ENCODE assay signal across 19 cellular contexts in the genomic region with DNA sequence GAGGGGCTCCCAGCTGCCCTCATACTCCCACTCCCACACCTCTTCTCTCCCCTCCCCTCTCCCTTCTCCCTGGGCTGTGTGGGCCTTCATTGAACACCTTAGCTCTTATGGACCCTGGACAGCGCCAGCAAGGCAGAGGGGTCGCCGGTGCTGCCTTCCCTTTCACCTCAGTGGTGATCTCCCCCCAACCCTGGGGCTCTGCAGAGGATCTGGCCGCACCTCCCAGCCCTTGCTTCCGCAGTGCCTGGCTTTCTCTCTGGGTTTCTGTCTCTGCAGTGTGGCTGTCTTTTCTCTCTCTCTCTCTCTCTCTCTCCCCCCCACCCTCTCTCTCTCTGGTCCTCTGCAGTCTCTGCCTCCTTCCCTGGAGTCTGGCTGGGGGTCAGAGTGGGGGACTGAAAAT. TPM values are rescaled to one million over a fixed set of nuclear protein-coding genes. Genes with fewer than 3 reads are reported as not detected.
DNase-seq lines count a peak whose midpoint lies in the region; ATAC-seq, FAIRE-seq and TF ChIP-seq lines count a peak whose summit lies in the region.
"Had no signal": no experiment of that assay in that cellular context is flagged by ENCODE, and none has a peak within 500 bp of the region (broad histone marks: within the 10 kb centered on the region; RNA-seq: fewer than 3 reads in every experiment).

No MANE protein-coding gene starts in this region.

- in situ Hi-C loops in K562 (cut with MboI) = no loop called here

- FAIRE-seq in K562 (lab: Jason Lieb, UNC) = no peak
- FAIRE-seq: endothelial cell of umbilical vein, G401.6 had no signal

- H3K9me2 ChIP-seq in SK-N-SH = no peaks in the 10 kb centered on the region

- TF ChIP-seq POLR2A in K562 (conservative IDR thresholded peaks at IDR 0.05) = no peak

- BruUV-seq in K562 (replicated peaks; lab: Mats Ljungman, UMichigan) = no TSS peak

- H3F3A ChIP-seq in SK-N-SH (replicated peaks; ENCODE audit: insufficient read depth) (peaks cover 15% of the 10 kb centered on the region), smooth muscle cell (ENCODE audit: low read depth) (no peaks in the 10 kb centered on the region)

- TF ChIP-seq RAD21 in SK-N-SH (IDR thresholded peaks at IDR 0.05; ENCODE audit: low read length) = no peak
- TF ChIP-seq RAD21 in K562 (CRISPR knock-in tag; conservative IDR thresholded peaks at IDR 0.05 in 1 of 2, IDR thresholded peaks at IDR 0.05 in 1 of 2) = no peak

- peak overlapping the region; percentile 54 to 89; a peak in 3 of 4 replicates for H3K4me3 ChIP-seq in SK-N-SH (ENCODE audit: low read depth in 2 of 2, low read length in 1 of 2)
- H3K4me3 ChIP-seq in K562 = no peak overlapping the region
- peak overlapping the region; percentile 85 for H3K4me3 ChIP-seq in smooth muscle cell
- H3K4me3 ChIP-seq in right cardiac atrium (ENCODE audit: low read length) = no peak overlapping the region

- ATAC-seq in SK-N-SH treated with all-trans-retinoic acid at 6 μM for 48 hours (no peak), K562 (no peak), right cardiac atrium (no peak)
- ATAC-seq: CD8-positive, alpha-beta T cell; naive thymus-derived CD4-positive, alpha-beta T cell had no signal

- H4K20me1 ChIP-seq in SK-N-SH (ENCODE audit: insufficient read depth) (0 out of 2 replicates have a peak, but pooled peaks cover 3% of the 10 kb centered on the region), K562 (replicated peaks; ENCODE audit: control insufficient read depth, insufficient read depth, low read length) (peaks cover 13% of the 10 kb centered on the region; the same call in 1 of the 2 replicates), smooth muscle cell (ENCODE audit: low read depth) (peaks cover 3% of the 10 kb centered on the region)

- H3K27me3 ChIP-seq in SK-N-SH (ENCODE audit: insufficient read depth) = no peaks in the 10 kb centered on the region
- peaks cover 14 to 25% of the 10 kb centered on the region in 2 experiments for H3K27me3 ChIP-seq in K562 (ENCODE audit: control insufficient read depth in 2 of 2, insufficient read depth in 2 of 2, low read length in 2 of 2)
- H3K27me3 ChIP-seq in smooth muscle cell (ENCODE audit: low read depth) = no peaks in the 10 kb centered on the region
- no peaks in the 10 kb centered on the region for H3K27me3 ChIP-seq in right cardiac atrium (ENCODE audit: control insufficient read depth, insufficient read depth)

- 29% methylated on average over 5 of the region's 5 CpGs for WGBS in SK-N-SH (ENCODE audit: low lambda C conversion rate)
- WGBS in K562 (ENCODE audit: insufficient coverage, low coverage, missing lambda C conversion rate) = 11% methylated on average over 5 of the region's 5 CpGs
- WGBS in smooth muscle cell (ENCODE audit: low lambda C conversion rate) = 23% methylated on average over 5 of the region's 5 CpGs
- 5% methylated on average over 5 of the region's 5 CpGs for WGBS in right cardiac atrium

- no peak for TF ChIP-seq EP300 in SK-N-SH (IDR thresholded peaks at IDR 0.05; ENCODE audit: borderline replicate concordance in 1 of 2, low read depth in 1 of 2, low read length in 1 of 2)
- TF ChIP-seq EP300 in K562 (IDR thresholded peaks at IDR 0.05; ENCODE audit: low read length) = no peak

- DNase-seq in SK-N-SH = peak; percentile 65
- no peak for DNase-seq in K562 (ENCODE audit: extremely low read depth in 1 of 4, low spot score in 3 of 4)
- DNase-seq in iPS-NIHi11 (ENCODE audit: low spot score) = peak; percentile 46
- DNase-seq in smooth muscle cell (lab: John Stamatoyannopoulos, UW; ENCODE audit: unreplicated experiment) = no peak
- DNase-seq in right cardiac atrium = no peak
- no peak for DNase-seq in NCI-H774 (lab: John Stamatoyannopoulos, UW)
- DNase-seq in DMS 273 (lab: John Stamatoyannopoulos, UW; ENCODE audit: unreplicated experiment) = no peak
- DNase-seq: CD8-positive, alpha-beta T cell; Kasumi-1; left ventricle myocardium inferior; naive thymus-derived CD4-positive, alpha-beta T cell; NCI-H1694 treated with DMSO at 0.1 percent for 48 hours; NCI-H524 treated with DMSO at 0.1 percent for 48 hours; SHP77 treated with DMSO at 0.1 percent for 48 hours; spleen had no signal

- POLR2A ChIA-PET in SK-N-SH (lab: Yijun Ruan, JAX) = interaction anchor here (1.0 kb wide), 1 partner anchor 98 kb away, joined by 3 read pairs; a partner anchor contains a TSS
- POLR2A ChIA-PET in K562 (lab: Yijun Ruan, JAX) = interaction anchor here (1.1 to 1.5 kb wide), 2 partner anchors 10 to 17 kb away, joined by 4 read pairs; no protein-coding TSS in a partner anchor

- CTCF ChIA-PET in SK-N-SH (lab: Yijun Ruan, JAX) = interaction anchor here (1.4 to 1.7 kb wide), 2 partner anchors 35 to 50 kb away, joined by 3 to 6 read pairs; a partner anchor contains a TSS
- CTCF ChIA-PET in K562 (lab: Yijun Ruan, JAX; ENCODE audit: low intra/inter-chr PET ratio) = no interaction called here

- peaks cover 3% of the 10 kb centered on the region for H3K9me1 ChIP-seq in K562 (ENCODE audit: control insufficient read depth, insufficient read depth, low read length)

- H3K4me1 ChIP-seq in SK-N-SH (ENCODE audit: control insufficient read depth in 1 of 2, insufficient read depth in 2 of 2, low read depth in 1 of 2, low read length in 1 of 2) (peaks cover 0 to 20% of the 10 kb centered on the region in 2 experiments; a peak in 1 of 4 replicates), K562 (replicated peaks in 1 of 2; ENCODE audit: control insufficient read depth in 2 of 2, insufficient read depth in 2 of 2, low read length in 2 of 2) (peaks cover 0 to 35% of the 10 kb centered on the region in 2 experiments; a peak in 3 of 5 replicates), smooth muscle cell (ENCODE audit: low read depth) (no peaks in the 10 kb centered on the region), right cardiac atrium (ENCODE audit: control insufficient read depth, insufficient read depth, low read length) (no peaks in the 10 kb centered on the region)
- H3K4me1 ChIP-seq: breast epithelium had no signal

- H2AFZ ChIP-seq in SK-N-SH (ENCODE audit: low read depth) (no peak overlapping the region), K562 (ENCODE audit: low read depth, low read length) (no peak overlapping the region), smooth muscle cell (ENCODE audit: low read depth) (no peak overlapping the region)

- intact Hi-C loops in K562 (cut with micrococcal nuclease) (no loop called here), right cardiac atrium (cut with DNase I) (no loop called here)

- TF ChIP-seq CTCF in SK-N-SH (IDR thresholded peaks at IDR 0.05) (no peak), K562 (IDR thresholded peaks at IDR 0.05 in 2 of 3, conservative IDR thresholded peaks at IDR 0.05 in 1 of 3; ENCODE audit: insufficient read depth in 2 of 3, low read depth in 1 of 3, low read length in 3 of 3) (no peak), smooth muscle cell (IDR thresholded peaks at IDR 0.05; ENCODE audit: borderline replicate concordance, insufficient read depth, poor library complexity, severe bottlenecking) (no peak)

- H3K36me3 ChIP-seq in SK-N-SH (replicated peaks in 1 of 2; ENCODE audit: control insufficient read depth in 1 of 2, insufficient read depth in 2 of 2, low read length in 1 of 2) (peaks cover 0 to 5% of the 10 kb centered on the region in 2 experiments), K562 (ENCODE audit: control insufficient read depth, insufficient read depth, low read length) (no peaks in the 10 kb centered on the region), smooth muscle cell (ENCODE audit: low read depth) (no peaks in the 10 kb centered on the region)
- H3K36me3 ChIP-seq: breast epithelium, left ventricle myocardium inferior, spleen had no signal

- H3K9me3 ChIP-seq in SK-N-SH = no peaks in the 10 kb centered on the region
- no peaks in the 10 kb centered on the region for H3K9me3 ChIP-seq in K562 (replicated peaks; ENCODE audit: control insufficient read depth, insufficient read depth, low read depth, low read length)
- H3K9me3 ChIP-seq in smooth muscle cell (replicated peaks; ENCODE audit: low read depth) = no peaks in the 10 kb centered on the region
- H3K9me3 ChIP-seq in right cardiac atrium (ENCODE audit: control insufficient read depth, low read length) = no peaks in the 10 kb centered on the region
- H3K9me3 ChIP-seq: breast epithelium, left ventricle myocardium inferior, spleen had no signal

- H3K4me2 ChIP-seq in SK-N-SH = peak overlapping the region; percentile 100
- no peak overlapping the region for H3K4me2 ChIP-seq in K562 (ENCODE audit: insufficient read depth, low read length)
- H3K4me2 ChIP-seq in smooth muscle cell = peak overlapping the region; percentile 99

- H3K9ac ChIP-seq in SK-N-SH (peak overlapping the region; percentile 77), K562 (ENCODE audit: insufficient read depth in 1 of 2, low read depth in 2 of 2, low read length in 2 of 2) (no peak overlapping the region), smooth muscle cell (ENCODE audit: low read depth) (no peak overlapping the region)

- H3K27ac ChIP-seq in SK-N-SH (ENCODE audit: low read depth in 2 of 2, low read length in 1 of 2) (peak overlapping the region in 1 of 2 experiments; percentile 85; a peak in 2 of 4 replicates), K562 (ENCODE audit: extremely low read depth, low read depth, low read length) (no peak overlapping the region), smooth muscle cell (ENCODE audit: low read depth) (no peak overlapping the region), right cardiac atrium (ENCODE audit: low read length) (no peak overlapping the region)
- H3K27ac ChIP-seq: breast epithelium, left ventricle myocardium inferior, spleen had no signal

- H3K79me2 ChIP-seq in SK-N-SH (ENCODE audit: insufficient read depth) (peaks cover 24% of the 10 kb centered on the region), K562 (ENCODE audit: control insufficient read depth, insufficient read depth, low read length) (no peaks in the 10 kb centered on the region), smooth muscle cell (ENCODE audit: low read depth) (peaks cover 15% of the 10 kb centered on the region)

RNA-seq across cellular contexts. Expression of a gene that starts 1.2 kb away (rescaled TPM):
- polyA plus RNA-seq in SK-N-SH (2012; rRNA removed) = 26.6 and 59.8 TPM in 2 replicates
- 23.2 and 39.4 TPM in 2 replicates for polyA plus RNA-seq in SK-N-SH (2012; cell fraction: cytosol; rRNA removed)
- 64.8 and 66.1 TPM in 2 replicates for polyA plus RNA-seq in SK-N-SH (2012; cell fraction: nucleus; rRNA removed)
- 0.65 TPM in 1 of 2 replicates, not detected in the other for total RNA-seq in K562 (2011; cell fraction: chromatin; rRNA removed; ENCODE audit: low replicate concordance)
- total RNA-seq in K562 (2011; cell fraction: nucleolus; rRNA removed) = 0.92 and 1.3 TPM in 2 replicates
- 0.44 and 0.61 TPM in 2 replicates for total RNA-seq in K562 (2011; cell fraction: nucleoplasm; rRNA removed)
- total RNA-seq in K562 (2014; rRNA removed) = 1.3 and 1.6 TPM in 2 replicates
- 0.29 and 0.40 TPM in 2 replicates for total RNA-seq in K562 (2014; rRNA removed; fragmentation: Illumina TruSeq; extraction: Trizol)
- 0.72 TPM in 2 replicates for total RNA-seq in K562 (2015; rRNA removed; fragmentation: Illumina TruSeq; extraction: Trizol)
- 2.1 TPM in 2 replicates for total RNA-seq in K562 (2021)
- 0.36 and 1.6 TPM in 2 replicates for polyA plus RNA-seq in K562 (2011; rRNA removed)
- 0.66 and 1.7 TPM in 2 replicates for polyA plus RNA-seq in K562 (2011; cell fraction: cytosol; rRNA removed)
- polyA plus RNA-seq in K562 (2011; cell fraction: nucleus; rRNA removed) = 0.94 and 1.0 TPM in 2 replicates
- polyA plus RNA-seq in K562 (2012) = 1.2 TPM in 2 replicates
- polyA plus RNA-seq in K562 (2014; fragmentation: Illumina TruSeq; extraction: Trizol) = 1.2 and 1.7 TPM in 2 replicates
- under 1 TPM; 0.10 to 0.22 TPM for polyA plus RNA-seq in K562 (2014; fragmentation: Nextera tagmentation; extraction: Ambion mirVana)
- polyA plus RNA-seq in K562 (2014; rRNA removed) = 1.3 TPM in 2 replicates
- polyA minus RNA-seq in K562 (2011; rRNA and poly(A)+ RNA removed) = 0.14 and 0.18 TPM in 2 replicates
- 0.86 and 1.4 TPM in 2 replicates for polyA minus RNA-seq in K562 (2011; cell fraction: cytosol; rRNA and poly(A)+ RNA removed)
- 0.13 and 0.89 TPM in 2 replicates for polyA minus RNA-seq in K562 (2011; cell fraction: nucleus; rRNA and poly(A)+ RNA removed)
- 23.8 and 178 TPM in 2 replicates for total RNA-seq in smooth muscle cell
- 37.5 and 46.1 TPM in 2 replicates for polyA plus RNA-seq in smooth muscle cell
- 1 to 10 TPM; 1.5 to 3.6 (median 2.1) TPM for total RNA-seq in right cardiac atrium
- 0.36 TPM for polyA plus RNA-seq in right cardiac atrium
- total RNA-seq: CD8-positive, alpha-beta T cell had no signal
- polyA plus RNA-seq: naive thymus-derived CD4-positive, alpha-beta T cell had no signal

RNA-seq across cellular contexts. Expression of a gene that starts 2.2 kb away (rescaled TPM):
- polyA plus RNA-seq in SK-N-SH (2012; rRNA removed) (29.0 and 35.1 TPM in 2 replicates), K562 (2011; rRNA removed) (0.07 and 0.25 TPM in 2 replicates), K562 (2014; fragmentation: Illumina TruSeq; extraction: Trizol) (0.29 TPM in 1 of 2 replicates, not detected in the other), K562 (2014; fragmentation: Nextera tagmentation; extraction: Ambion mirVana) (under 1 TPM in 1 of 2 experiments, not detected in 1; 0.03 TPM), K562 (2014; rRNA removed) (0.32 and 0.70 TPM in 2 replicates), smooth muscle cell (26.1 and 28.8 TPM in 2 replicates), right cardiac atrium (0.14 TPM)
- 20.0 and 24.9 TPM in 2 replicates for polyA plus RNA-seq in SK-N-SH (2012; cell fraction: cytosol; rRNA removed)
- 33.8 and 38.6 TPM in 2 replicates for polyA plus RNA-seq in SK-N-SH (2012; cell fraction: nucleus; rRNA removed)
- total RNA-seq in K562 (2011; cell fraction: chromatin; rRNA removed; ENCODE audit: low replicate concordance) = not detected in 2 replicates
- 0.33 TPM in 1 of 2 replicates, not detected in the other for total RNA-seq in K562 (2011; cell fraction: nucleolus; rRNA removed)
- 0.29 TPM in 1 of 2 replicates, not detected in the other for total RNA-seq in K562 (2011; cell fraction: nucleoplasm; rRNA removed)
- total RNA-seq in K562 (2014; rRNA removed) (not detected in 2 replicates), K562 (2014; rRNA removed; fragmentation: Illumina TruSeq; extraction: Trizol) (not detected in 2 replicates), K562 (2015; rRNA removed; fragmentation: Illumina TruSeq; extraction: Trizol) (not detected in 2 replicates), K562 (2021) (0.18 and 0.22 TPM in 2 replicates), smooth muscle cell (4.1 and 7.1 TPM in 2 replicates), right cardiac atrium (under 1 TPM in 3 of 4 donors, not detected in 1; 0.24 to 0.50 (median 0.28) TPM)
- 0.92 TPM in 1 of 2 replicates, not detected in the other for polyA plus RNA-seq in K562 (2011; cell fraction: cytosol; rRNA removed)
- 0.15 and 0.64 TPM in 2 replicates for polyA plus RNA-seq in K562 (2011; cell fraction: nucleus; rRNA removed)
- 0.21 and 0.29 TPM in 2 replicates for polyA plus RNA-seq in K562 (2012)
- not detected in 2 replicates for polyA minus RNA-seq in K562 (2011; rRNA and poly(A)+ RNA removed)
- not detected in 2 replicates for polyA minus RNA-seq in K562 (2011; cell fraction: cytosol; rRNA and poly(A)+ RNA removed)
- polyA minus RNA-seq in K562 (2011; cell fraction: nucleus; rRNA and poly(A)+ RNA removed) = not detected in 2 replicates
- total RNA-seq: CD8-positive, alpha-beta T cell; left ventricle myocardium inferior had no signal
- polyA plus RNA-seq: naive thymus-derived CD4-positive, alpha-beta T cell had no signal

RNA-seq across cellular contexts. Expression of a gene that starts 27.9 kb away (rescaled TPM):
- polyA plus RNA-seq in SK-N-SH (2012; rRNA removed) = 28.5 and 31.0 TPM in 2 replicates
- polyA plus RNA-seq in SK-N-SH (2012; cell fraction: cytosol; rRNA removed) = 14.6 and 20.3 TPM in 2 replicates
- polyA plus RNA-seq in SK-N-SH (2012; cell fraction: nucleus; rRNA removed) = 75.2 and 98.0 TPM in 2 replicates
- total RNA-seq in K562 (2011; cell fraction: chromatin; rRNA removed; ENCODE audit: low replicate concordance) = 51.1 and 67.7 TPM in 2 replicates
- total RNA-seq in K562 (2011; cell fraction: nucleolus; rRNA removed) = 41.6 and 49.4 TPM in 2 replicates
- total RNA-seq in K562 (2011; cell fraction: nucleoplasm; rRNA removed) = 75.0 and 143 TPM in 2 replicates
- 9.8 and 10.6 TPM in 2 replicates for total RNA-seq in K562 (2014; rRNA removed)
- total RNA-seq in K562 (2014; rRNA removed; fragmentation: Illumina TruSeq; extraction: Trizol) = 5.2 and 6.7 TPM in 2 replicates
- 7.1 and 8.4 TPM in 2 replicates for total RNA-seq in K562 (2015; rRNA removed; fragmentation: Illumina TruSeq; extraction: Trizol)
- total RNA-seq in K562 (2021) = 18.5 and 20.6 TPM in 2 replicates
- 14.5 and 23.3 TPM in 2 replicates for polyA plus RNA-seq in K562 (2011; rRNA removed)
- 24.5 and 24.9 TPM in 2 replicates for polyA plus RNA-seq in K562 (2011; cell fraction: cytosol; rRNA removed)
- 37.2 and 58.4 TPM in 2 replicates for polyA plus RNA-seq in K562 (2011; cell fraction: nucleus; rRNA removed)
- 10.3 and 22.7 TPM in 2 replicates for polyA plus RNA-seq in K562 (2012)
- 9.5 and 11.0 TPM in 2 replicates for polyA plus RNA-seq in K562 (2014; fragmentation: Illumina TruSeq; extraction: Trizol)
- polyA plus RNA-seq in K562 (2014; fragmentation: Nextera tagmentation; extraction: Ambion mirVana) = 1 to 10 TPM; 1.0 to 2.3 TPM
- 17.3 and 21.3 TPM in 2 replicates for polyA plus RNA-seq in K562 (2014; rRNA removed)
- 10.6 and 14.2 TPM in 2 replicates for polyA minus RNA-seq in K562 (2011; rRNA and poly(A)+ RNA removed)
- 6.0 and 9.3 TPM in 2 replicates for polyA minus RNA-seq in K562 (2011; cell fraction: cytosol; rRNA and poly(A)+ RNA removed)
- 17.1 and 20.7 TPM in 2 replicates for polyA minus RNA-seq in K562 (2011; cell fraction: nucleus; rRNA and poly(A)+ RNA removed)
- total RNA-seq in smooth muscle cell = 8.0 and 16.3 TPM in 2 replicates
- 23.6 and 30.5 TPM in 2 replicates for polyA plus RNA-seq in smooth muscle cell
- total RNA-seq in right cardiac atrium = 10 to 100 TPM in 2 of 4 donors, 1 to 10 TPM in 2; 7.3 to 12.8 (median 9.2) TPM
- 7.1 TPM for polyA plus RNA-seq in right cardiac atrium

RNA-seq across cellular contexts. Expression of a gene that starts 35.1 kb away (rescaled TPM):
- polyA plus RNA-seq in SK-N-SH (2012; rRNA removed) (90.7 and 94.8 TPM in 2 replicates), K562 (2011; rRNA removed) (23.0 and 31.9 TPM in 2 replicates), K562 (2014; fragmentation: Illumina TruSeq; extraction: Trizol) (24.4 and 38.2 TPM in 2 replicates), K562 (2014; fragmentation: Nextera tagmentation; extraction: Ambion mirVana) (1 to 10 TPM; 1.3 to 2.1 TPM), K562 (2014; rRNA removed) (37.0 and 37.9 TPM in 2 replicates), smooth muscle cell (90.7 and 118 TPM in 2 replicates), right cardiac atrium (106 TPM)
- 46.6 and 69.3 TPM in 2 replicates for polyA plus RNA-seq in SK-N-SH (2012; cell fraction: cytosol; rRNA removed)
- polyA plus RNA-seq in SK-N-SH (2012; cell fraction: nucleus; rRNA removed) = 61.5 and 62.0 TPM in 2 replicates
- 14.9 and 44.1 TPM in 2 replicates for total RNA-seq in K562 (2011; cell fraction: chromatin; rRNA removed; ENCODE audit: low replicate concordance)
- 55.1 and 61.0 TPM in 2 replicates for total RNA-seq in K562 (2011; cell fraction: nucleolus; rRNA removed)
- 40.9 and 42.1 TPM in 2 replicates for total RNA-seq in K562 (2011; cell fraction: nucleoplasm; rRNA removed)
- total RNA-seq in K562 (2014; rRNA removed) (32.5 and 42.4 TPM in 2 replicates), K562 (2014; rRNA removed; fragmentation: Illumina TruSeq; extraction: Trizol) (6.3 and 8.4 TPM in 2 replicates), K562 (2015; rRNA removed; fragmentation: Illumina TruSeq; extraction: Trizol) (17.1 and 17.6 TPM in 2 replicates), K562 (2021) (34.3 and 36.7 TPM in 2 replicates), smooth muscle cell (61.4 and 63.2 TPM in 2 replicates), right cardiac atrium (100 to 1,000 TPM in 2 of 4 donors, 10 to 100 TPM in 2; 86.7 to 109 (median 99.1) TPM)
- 49.9 and 76.4 TPM in 2 replicates for polyA plus RNA-seq in K562 (2011; cell fraction: cytosol; rRNA removed)
- polyA plus RNA-seq in K562 (2011; cell fraction: nucleus; rRNA removed) = 39.2 and 47.5 TPM in 2 replicates
- polyA plus RNA-seq in K562 (2012) = 35.6 and 54.1 TPM in 2 replicates
- polyA minus RNA-seq in K562 (2011; rRNA and poly(A)+ RNA removed) = 13.3 and 16.1 TPM in 2 replicates
- polyA minus RNA-seq in K562 (2011; cell fraction: cytosol; rRNA and poly(A)+ RNA removed) = 29.5 and 30.0 TPM in 2 replicates
- 12.5 and 12.9 TPM in 2 replicates for polyA minus RNA-seq in K562 (2011; cell fraction: nucleus; rRNA and poly(A)+ RNA removed)

Comparison
In these comparisons a context has a peak if more than half of its experiments do, and no peak if none do; other contexts are left out.
1. DNase-seq: peak in SK-N-SH (single experiment) and iPS-NIHi11 (single experiment); none in K562 (0 of 4), smooth muscle cell (single experiment), right cardiac atrium (0 of 3), NCI-H774 (single experiment) and DMS 273 (single experiment).
2. H3K4me3 ChIP-seq: peak in SK-N-SH (2 of 2) and smooth muscle cell (single experiment); none in K562 (single experiment) and right cardiac atrium (single experiment).
3. RNA of a gene that starts 1.2 kb away (polyA plus RNA-seq): 23.2 to 66.1 TPM in SK-N-SH and 37.5 to 46.1 TPM in smooth muscle cell; 0.10 to 1.7 TPM in K562 and 0.36 TPM in right cardiac atrium (single experiment); every median in the first group is over 4 times any median in the second.
4. RNA of a gene that starts 2.2 kb away (polyA plus RNA-seq): 20.0 to 38.6 TPM in SK-N-SH and 26.1 to 28.8 TPM in smooth muscle cell; 0.14 TPM in right cardiac atrium (single experiment) and 0.03 to 0.92 TPM in K562; every median in the first group is over 10 times any median in the second.